11 cellular contexts compared by ENCODE assay signal in genomic region chr9:97397220-97397619, GRCh38. TPM values are rescaled to one million over a fixed set of nuclear protein-coding genes. Genes with fewer than 3 reads are reported as not detected.
DNase-seq lines count a peak whose midpoint lies in the region; ATAC-seq, FAIRE-seq and TF ChIP-seq lines count a peak whose summit lies in the region.
"Had no signal": no experiment of that assay in that cellular context is flagged by ENCODE, and none has a peak within 500 bp of the region (broad histone marks: within the 10 kb centered on the region; RNA-seq: fewer than 3 reads in every experiment).

No MANE protein-coding gene starts in this region.

- H3K9me3 Mint-ChIP-seq in astrocyte (ENCODE audit: unreplicated experiment), result peaks cover 4% of the 10 kb centered on the region
- no peaks in the 10 kb centered on the region for H3K9me3 Mint-ChIP-seq in WTC11

- CTCF ChIA-PET in WTC11 (lab: Charles Lee), result interaction anchor here (0.7 to 2.2 kb wide), 4 partner anchors 10 to 11 kb away, joined by 3 to 14 read pairs (median 4); no protein-coding TSS in a partner anchor
- CTCF ChIA-PET in OCI-LY7 (lab: Charles Lee; ENCODE audit: unreplicated experiment), result interaction anchor here (0.6 kb wide), 1 partner anchor 68 kb away, joined by 3 read pairs; no protein-coding TSS in a partner anchor

- TF ChIP-seq POLR2A in GM12891 (IDR thresholded peaks at IDR 0.05; ENCODE audit: low read depth, low read length), result no peak

- H3K27ac Mint-ChIP-seq in astrocyte (ENCODE audit: unreplicated experiment) (no peak overlapping the region), WTC11 (no peak overlapping the region)

- H3K27me3 ChIP-seq in astrocyte (ENCODE audit: insufficient read depth, low read length) (peaks cover 2% of the 10 kb centered on the region), H7 (ENCODE audit: control insufficient read depth, insufficient read depth, low read length) (no peaks in the 10 kb centered on the region)
- H3K27me3 ChIP-seq: esophagus muscularis mucosa had no signal

- POLR2A ChIA-PET in WTC11 (lab: Charles Lee) (no interaction called here), OCI-LY7 (lab: Charles Lee) (no interaction called here)

- no peak overlapping the region for H2AFZ ChIP-seq in astrocyte (ENCODE audit: low read depth, low read length)
- no peak overlapping the region for H2AFZ ChIP-seq in OCI-LY7 (ENCODE audit: low read length)

- no TSS peak for BruUV-seq in OCI-LY7 (replicated peaks; lab: Mats Ljungman, UMichigan)

- H3K9me2 ChIP-seq in OCI-LY7 (ENCODE audit: insufficient read depth, low read length), result no peaks in the 10 kb centered on the region

- H3K79me2 ChIP-seq in astrocyte (ENCODE audit: insufficient read depth, low read length) (no peaks in the 10 kb centered on the region), OCI-LY7 (ENCODE audit: insufficient read depth, low read depth, low read length) (no peaks in the 10 kb centered on the region)

- ATAC-seq in GM18907 (IDR thresholded peaks at IDR 0.05; ENCODE audit: unreplicated experiment), result peak; percentile 80
- peak; percentile 66 for ATAC-seq in HG03432 (IDR thresholded peaks at IDR 0.05; ENCODE audit: unreplicated experiment)
- ATAC-seq in WTC11, result no peak
- ATAC-seq: left cardiac atrium had no signal

- no peaks in the 10 kb centered on the region for H4K20me1 ChIP-seq in astrocyte (ENCODE audit: insufficient read depth, low read length)
- no peaks in the 10 kb centered on the region for H4K20me1 ChIP-seq in OCI-LY7 (ENCODE audit: insufficient read depth, low read length)

- H3K4me3 ChIP-seq in astrocyte (ENCODE audit: insufficient read depth, low read depth, low read length) (no peak overlapping the region), OCI-LY7 (ENCODE audit: low read depth, low read length, poor library complexity, severe bottlenecking) (no peak overlapping the region), H7 (ENCODE audit: insufficient read depth, low read depth, low read length) (no peak overlapping the region)
- H3K4me3 ChIP-seq: esophagus muscularis mucosa had no signal

- H3K9me3 ChIP-seq in astrocyte (ENCODE audit: insufficient read depth, low read depth, low read length) (no peaks in the 10 kb centered on the region), OCI-LY7 (ENCODE audit: low read length) (no peaks in the 10 kb centered on the region)
- H3K9me3 ChIP-seq: esophagus muscularis mucosa had no signal

- H3K4me2 ChIP-seq in astrocyte (ENCODE audit: low read length) (no peak overlapping the region), OCI-LY7 (ENCODE audit: low read length) (no peak overlapping the region)

- H3K4me1 Mint-ChIP-seq in astrocyte (ENCODE audit: low read depth, unreplicated experiment) (peaks cover 6% of the 10 kb centered on the region), WTC11 (peaks cover 4% of the 10 kb centered on the region)

- no peaks in the 10 kb centered on the region for H3K4me1 ChIP-seq in astrocyte (ENCODE audit: insufficient read depth, low read length)
- no peaks in the 10 kb centered on the region for H3K4me1 ChIP-seq in OCI-LY7 (ENCODE audit: insufficient read depth, low read length, poor library complexity, severe bottlenecking)

- no peaks in the 10 kb centered on the region for H3K36me3 Mint-ChIP-seq in astrocyte (ENCODE audit: low read depth, unreplicated experiment)
- no peaks in the 10 kb centered on the region for H3K36me3 Mint-ChIP-seq in WTC11

- no peak overlapping the region for H3K9ac ChIP-seq in astrocyte (ENCODE audit: low read length)

- TF ChIP-seq CTCF in astrocyte (IDR thresholded peaks at IDR 0.05; ENCODE audit: insufficient read depth, low read depth, low read length) (no peak), WTC11 (IDR thresholded peaks at IDR 0.05) (no peak), OCI-LY7 (conservative IDR thresholded peaks at IDR 0.05; ENCODE audit: low read length) (no peak)

- no peaks in the 10 kb centered on the region for H3K36me3 ChIP-seq in astrocyte (ENCODE audit: insufficient read depth, low read length)
- H3K36me3 ChIP-seq in OCI-LY7 (ENCODE audit: insufficient read depth, low read length), result no peaks in the 10 kb centered on the region
- no peaks in the 10 kb centered on the region for H3K36me3 ChIP-seq in H7 (replicated peaks; ENCODE audit: control insufficient read depth, insufficient read depth, low read length)
- H3K36me3 ChIP-seq: esophagus muscularis mucosa had no signal

- H3K27ac ChIP-seq in astrocyte (ENCODE audit: low read depth, low read length) (no peak overlapping the region), OCI-LY7 (ENCODE audit: low read depth, low read length, poor library complexity, severe bottlenecking) (no peak overlapping the region)
- H3K27ac ChIP-seq: esophagus muscularis mucosa had no signal

- DNase-seq in GM12891 (ENCODE audit: insufficient read length, low spot score), result no peak
- peak; percentile 6 for DNase-seq in astrocyte (ENCODE audit: low read depth)
- no peak for DNase-seq in WTC11 (ENCODE audit: low spot score)
- DNase-seq in OCI-LY7 (ENCODE audit: low spot score), result no peak
- DNase-seq in H7, result no peak
- DNase-seq in DMS 273 treated with DMSO at 0.1 percent for 48 hours (lab: John Stamatoyannopoulos, UW), result no peak
- DNase-seq: left cardiac atrium, NCI-H2081 treated with DMSO at 0.1 percent for 48 hours had no signal

- H3K27me3 Mint-ChIP-seq in astrocyte (ENCODE audit: low read depth, unreplicated experiment) (peaks cover 10% of the 10 kb centered on the region), WTC11 (ENCODE audit: low read depth) (peaks cover 8% of the 10 kb centered on the region; the same call in 1 of the 2 replicates)

- intact Hi-C loops in OCI-LY7 (cut with micrococcal nuclease; ENCODE audit: unreplicated experiment), result no loop called here

- H3K4me3 Mint-ChIP-seq in astrocyte (ENCODE audit: unreplicated experiment), result peak overlapping the region; percentile 24
- no peak overlapping the region for H3K4me3 Mint-ChIP-seq in WTC11

- FAIRE-seq in GM12891 (lab: Jason Lieb, UNC) (peak; percentile 23), astrocyte (lab: Jason Lieb, UNC) (no peak)

TF ChIP-seq in GM12891, 5 proteins besides CTCF, POLR2A, EP300 and RAD21:
- no peak for TF ChIP-seq SPI1 (IDR thresholded peaks at IDR 0.05; ENCODE audit: low read depth, low read length)
- TF ChIP-seq POU2F2 (IDR thresholded peaks at IDR 0.05; ENCODE audit: low read depth, low read length), result no peak
- no peak for TF ChIP-seq TAF1 (IDR thresholded peaks at IDR 0.05; ENCODE audit: low read depth, low read length)
- TF ChIP-seq PAX5 (IDR thresholded peaks at IDR 0.05; ENCODE audit: insufficient read depth, low read length, severe bottlenecking), result no peak
- no peak for TF ChIP-seq POLR2AphosphoS5 (IDR thresholded peaks at IDR 0.05; ENCODE audit: low read depth, low read length)

TF ChIP-seq in WTC11, 78 proteins besides CTCF, POLR2A, EP300 and RAD21:
- TF ChIP-seq ZNF121 (CRISPR knock-in tag; IDR thresholded peaks at IDR 0.05) (no peak), AFF4 (CRISPR knock-in tag; IDR thresholded peaks at IDR 0.05; ENCODE audit: borderline replicate concordance) (no peak), JUN (CRISPR knock-in tag; IDR thresholded peaks at IDR 0.05) (no peak), CBFB (CRISPR knock-in tag; IDR thresholded peaks at IDR 0.05; ENCODE audit: low read depth) (no peak), HMGA2 (CRISPR knock-in tag; IDR thresholded peaks at IDR 0.05) (no peak)

RNA-seq across cellular contexts. Expression of gene TDRD7, which starts 14.7 kb away (rescaled TPM):
- 9.4 TPM for polyA plus RNA-seq in GM12891 (2012; ENCODE audit: low read depth, missing spikeins)
- total RNA-seq in astrocyte (20.4 and 21.4 TPM in 2 replicates), WTC11 (2021) (2.3 to 2.8 TPM (median 2.5 TPM) in 3 replicates), OCI-LY7 (2022) (5.3 and 6.1 TPM in 2 replicates)
- total RNA-seq in OCI-LY7 (2014; rRNA removed; shearing (Covaris generic)), result 4.0 and 5.5 TPM in 2 replicates
- 4.0 and 7.7 TPM in 2 replicates for total RNA-seq in H7 (2014; rRNA removed; shearing (Covaris generic))
